Comparison of ENCODE assay signal across 16 cellular contexts in the genomic region with DNA sequence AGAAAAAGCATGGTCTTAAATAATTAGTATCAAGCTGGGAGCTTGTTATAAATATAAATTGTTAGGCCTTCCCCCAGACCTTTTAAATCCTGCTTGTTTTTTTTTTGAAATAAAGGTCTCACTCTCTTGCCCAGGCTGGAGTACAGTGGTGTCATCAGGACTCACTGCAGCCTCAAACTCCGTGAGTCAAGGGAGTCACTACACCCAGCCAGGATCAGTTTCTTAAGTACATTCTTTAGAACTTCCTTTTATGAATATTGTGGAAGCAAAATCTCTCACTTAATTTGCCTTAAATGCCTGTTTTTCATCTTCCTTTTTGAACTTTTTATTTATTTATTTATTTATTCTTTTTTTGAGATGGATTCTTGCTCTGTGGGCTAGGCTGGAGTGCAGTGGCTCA. TPM values are rescaled to one million over a fixed set of nuclear protein-coding genes. Genes with fewer than 3 reads are reported as not detected.
DNase-seq lines count a peak whose midpoint lies in the region; ATAC-seq and TF ChIP-seq lines count a peak whose summit lies in the region.
"Had no signal": no experiment of that assay in that cellular context is flagged by ENCODE, and none has a peak within 500 bp of the region (broad histone marks: within the 10 kb centered on the region; RNA-seq: fewer than 3 reads in every experiment).

No MANE protein-coding gene starts in this region.

- TF ChIP-seq CTCF in natural killer cell (IDR thresholded peaks at IDR 0.05), result no peak

- no peak overlapping the region for H3K4me3 Mint-ChIP-seq in natural killer cell
- H3K4me3 Mint-ChIP-seq in natural killer cell treated with Interleukin-12 subunit alpha and Interleukin-12 subunit beta and Interleukin-15 and Interleukin-18, amount 100 ng/mL, for 72 hours, result no peak overlapping the region
- no peak overlapping the region for H3K4me3 Mint-ChIP-seq in central memory CD8-positive, alpha-beta T cell

- DNase-seq in natural killer cell, result no peak
- no peak for DNase-seq in natural killer cell treated with Interleukin-12 subunit alpha and Interleukin-12 subunit beta and Interleukin-15 and Interleukin-18, amount 100 ng/mL, for 72 hours (ENCODE audit: low spot score)
- DNase-seq in MV-4-11 (lab: John Stamatoyannopoulos, UW), result peak; percentile 43
- DNase-seq in central memory CD8-positive, alpha-beta T cell (ENCODE audit: low spot score in 2 of 2), result no peak
- DNase-seq in activated effector memory CD4-positive, alpha-beta T cell treated with anti-CD3 and anti-CD28 coated beads, Interleukin-2, amount 50 U/mL, for 16 hours, result no peak
- DNase-seq in NK-92 (lab: John Stamatoyannopoulos, UW; ENCODE audit: unreplicated experiment), result no peak
- no peak for DNase-seq in effector memory CD4-positive, alpha-beta T cell
- DNase-seq: ACHN; CD4-positive, alpha-beta memory T cell; DMS153; DMS79; GDM1; GM23248 had no signal

- peaks cover 3 to 4% of the 10 kb centered on the region in 2 donors for H3K9me3 Mint-ChIP-seq in natural killer cell
- peaks cover 4% of the 10 kb centered on the region for H3K9me3 Mint-ChIP-seq in natural killer cell treated with Interleukin-12 subunit alpha and Interleukin-12 subunit beta and Interleukin-15 and Interleukin-18, amount 100 ng/mL, for 72 hours
- peaks cover 6% of the 10 kb centered on the region for H3K9me3 Mint-ChIP-seq in central memory CD8-positive, alpha-beta T cell

- peaks cover 19 to 21% of the 10 kb centered on the region in 2 donors for H3K4me1 Mint-ChIP-seq in natural killer cell
- H3K4me1 Mint-ChIP-seq in natural killer cell treated with Interleukin-12 subunit alpha and Interleukin-12 subunit beta and Interleukin-15 and Interleukin-18, amount 100 ng/mL, for 72 hours (ENCODE audit: low read depth in 2 of 2), result peaks cover 24 to 35% of the 10 kb centered on the region in 2 donors
- peaks cover 20% of the 10 kb centered on the region for H3K4me1 Mint-ChIP-seq in central memory CD8-positive, alpha-beta T cell

- H3K4me3 ChIP-seq in effector memory CD4-positive, alpha-beta T cell (ENCODE audit: insufficient read depth, low read depth, low read length, poor library complexity, severe bottlenecking), result no peak overlapping the region
- H3K4me3 ChIP-seq: GM23248, HAP-1 had no signal

- H3K27me3 Mint-ChIP-seq in natural killer cell (ENCODE audit: low read depth in 2 of 2), result no peaks in the 10 kb centered on the region
- H3K27me3 Mint-ChIP-seq in natural killer cell treated with Interleukin-12 subunit alpha and Interleukin-12 subunit beta and Interleukin-15 and Interleukin-18, amount 100 ng/mL, for 72 hours, result no peaks in the 10 kb centered on the region
- no peaks in the 10 kb centered on the region for H3K27me3 Mint-ChIP-seq in central memory CD8-positive, alpha-beta T cell
- H3K27me3 Mint-ChIP-seq: CD4-positive, alpha-beta memory T cell had no signal

- peaks cover 7% of the 10 kb centered on the region for H3K4me1 ChIP-seq in effector memory CD4-positive, alpha-beta T cell (ENCODE audit: control insufficient read depth, insufficient read depth, low read length, poor library complexity, severe bottlenecking)
- H3K4me1 ChIP-seq: HAP-1 had no signal

- intact Hi-C loops in natural killer cell (cut with micrococcal nuclease), result no loop called here

- H3K9me3 ChIP-seq in effector memory CD4-positive, alpha-beta T cell (ENCODE audit: control insufficient read depth, low read length), result no peaks in the 10 kb centered on the region

- H3K27ac Mint-ChIP-seq in natural killer cell, result peak overlapping the region; percentile 77 to 87
- H3K27ac Mint-ChIP-seq in natural killer cell treated with Interleukin-12 subunit alpha and Interleukin-12 subunit beta and Interleukin-15 and Interleukin-18, amount 100 ng/mL, for 72 hours, result peak overlapping the region in 1 of 2 donors; percentile 68
- H3K27ac Mint-ChIP-seq in central memory CD8-positive, alpha-beta T cell (ENCODE audit: low read depth), result peak overlapping the region; percentile 86

- no peaks in the 10 kb centered on the region for H3K36me3 ChIP-seq in effector memory CD4-positive, alpha-beta T cell (ENCODE audit: control insufficient read depth, insufficient read depth, low read length)
- H3K36me3 ChIP-seq: HAP-1 had no signal

- no peak for ATAC-seq in natural killer cell
- ATAC-seq in natural killer cell treated with Interleukin-12 subunit alpha and Interleukin-12 subunit beta and Interleukin-15 and Interleukin-18, amount 100 ng/mL, for 72 hours, result no peak
- no peak for ATAC-seq in central memory CD8-positive, alpha-beta T cell (replicated peaks; ENCODE audit: extremely low read depth, poor library complexity, severe bottlenecking)
- ATAC-seq: HepG2 had no signal

- H3K27me3 ChIP-seq in effector memory CD4-positive, alpha-beta T cell (replicated peaks; ENCODE audit: control insufficient read depth, insufficient read depth, low read length, poor library complexity, severe bottlenecking), result no peaks in the 10 kb centered on the region

- H3K36me3 Mint-ChIP-seq in natural killer cell, result peaks cover 8% of the 10 kb centered on the region
- peaks cover 12% of the 10 kb centered on the region for H3K36me3 Mint-ChIP-seq in natural killer cell treated with Interleukin-12 subunit alpha and Interleukin-12 subunit beta and Interleukin-15 and Interleukin-18, amount 100 ng/mL, for 72 hours
- H3K36me3 Mint-ChIP-seq in central memory CD8-positive, alpha-beta T cell (ENCODE audit: insufficient read depth), result peaks cover 4% of the 10 kb centered on the region

- H3K27ac ChIP-seq in effector memory CD4-positive, alpha-beta T cell (ENCODE audit: insufficient read depth, low read length, poor library complexity, severe bottlenecking), result no peak overlapping the region
- H3K27ac ChIP-seq: C4-2B, GM23248 had no signal

RNA-seq across cellular contexts. Expression of a gene that starts 20.8 kb away (rescaled TPM):
- total RNA-seq in natural killer cell, result 10 to 100 TPM; 65.8 to 84.6 (median 66.1) TPM
- total RNA-seq in natural killer cell treated with Interleukin-12 subunit alpha and Interleukin-12 subunit beta and Interleukin-15 and Interleukin-18, amount 100 ng/mL, for 72 hours, result 100 to 1,000 TPM; 114 to 121 TPM

RNA-seq across cellular contexts. Expression of a gene that starts 56.4 kb away (rescaled TPM):
- 10 to 100 TPM; 84.7 to 97.1 (median 87.5) TPM for total RNA-seq in natural killer cell
- total RNA-seq in natural killer cell treated with Interleukin-12 subunit alpha and Interleukin-12 subunit beta and Interleukin-15 and Interleukin-18, amount 100 ng/mL, for 72 hours, result 100 to 1,000 TPM; 101 to 164 TPM
